16 cellular contexts compared by ENCODE assay signal in genomic region chr2:119879502-119879901, GRCh38.
A peak's percentile ranks its signal among the peaks of the same experiment; 100 is the strongest.
DNase-seq lines count a peak whose midpoint lies in the region; ATAC-seq and TF ChIP-seq lines count a peak whose summit lies in the region.
"Had no signal": no experiment of that assay in that cellular context is flagged by ENCODE, and none has a peak within 500 bp of the region (broad histone marks: within the 10 kb centered on the region; RNA-seq: fewer than 3 reads in every experiment).

No MANE protein-coding gene starts in this region.

- H3K27me3 Mint-ChIP-seq in naive thymus-derived CD8-positive, alpha-beta T cell: no peaks in the 10 kb centered on the region
- H3K27me3 Mint-ChIP-seq: activated CD4-positive, alpha-beta memory T cell treated with anti-CD3 and anti-CD28 coated beads for 36 hours; T-cell had no signal

- peaks cover 0 to 15% (median 10%) of the 10 kb centered on the region in 3 donors for H3K36me3 Mint-ChIP-seq in naive thymus-derived CD8-positive, alpha-beta T cell

- ATAC-seq in GM18907 (IDR thresholded peaks at IDR 0.05; ENCODE audit: unreplicated experiment) (peak; percentile 78), GM21619 (IDR thresholded peaks at IDR 0.05; ENCODE audit: unreplicated experiment) (peak; percentile 57), HG03342 (IDR thresholded peaks at IDR 0.05; ENCODE audit: unreplicated experiment) (peak; percentile 68)
- no peak for ATAC-seq in naive thymus-derived CD8-positive, alpha-beta T cell
- ATAC-seq: lower lobe of right lung, T-cell had no signal

- no peak for TF ChIP-seq CTCF in GM10266 (IDR thresholded peaks at IDR 0.05; ENCODE audit: control insufficient read depth, insufficient read depth, low read depth, missing control alignments)

- no peak overlapping the region for H3K4me3 Mint-ChIP-seq in naive thymus-derived CD8-positive, alpha-beta T cell
- H3K4me3 Mint-ChIP-seq: activated CD4-positive, alpha-beta memory T cell treated with anti-CD3 and anti-CD28 coated beads for 36 hours; T-cell had no signal

- POLR2A ChIA-PET in naive thymus-derived CD8-positive, alpha-beta T cell (lab: Charles Lee): interaction anchor here (0.6 kb wide), 1 partner anchor 48 kb away, joined by 3 read pairs; no protein-coding TSS in a partner anchor

- H3K9me3 Mint-ChIP-seq in naive thymus-derived CD8-positive, alpha-beta T cell: peaks cover 0 to under 1% (median 0%) of the 10 kb centered on the region in 9 donors

- peak; percentile 45 for DNase-seq in left kidney (ENCODE audit: low read depth, low spot score)
- no peak for DNase-seq in GM10266 (ENCODE audit: extremely low spot score)
- DNase-seq in stimulated activated naive CD4-positive, alpha-beta T cell (lab: John Stamatoyannopoulos, UW): no peak
- DNase-seq in naive thymus-derived CD8-positive, alpha-beta T cell: no peak
- DNase-seq: activated CD4-positive, alpha-beta memory T cell treated with anti-CD3 and anti-CD28 coated beads for 36 hours; activated naive CD4-positive, alpha-beta T cell treated with anti-CD3 and anti-CD28 coated beads, Interleukin-2, amount 50 U/mL, for 16 hours; COR-L47; EL; KBM-7; lower lobe of right lung; NCI-H1694 treated with DMSO at 0.1 percent for 48 hours; NCI-H510A; T-cell had no signal

- peaks cover 18 to 36% (median 31%) of the 10 kb centered on the region in 4 donors for H3K4me1 Mint-ChIP-seq in naive thymus-derived CD8-positive, alpha-beta T cell

- H3K27ac Mint-ChIP-seq in naive thymus-derived CD8-positive, alpha-beta T cell: peak overlapping the region in 5 of 10 donors; percentile 43 to 58 (median 53)
- H3K27ac Mint-ChIP-seq: activated CD4-positive, alpha-beta memory T cell treated with anti-CD3 and anti-CD28 coated beads for 36 hours; T-cell had no signal

Comparison
In these comparisons a context has a peak if more than half of its experiments do, and no peak if none do; other contexts are left out.
1. ATAC-seq: peak in GM18907 (single experiment), GM21619 (single experiment) and HG03342 (single experiment); none in naive thymus-derived CD8-positive, alpha-beta T cell (0 of 2).